8 cellular contexts compared by ENCODE assay signal in genomic region chr6:26532699-26533523, GRCh38. TPM values are rescaled to one million over a fixed set of nuclear protein-coding genes. Genes with fewer than 3 reads are reported as not detected.
DNase-seq lines count a peak whose midpoint lies in the region; ATAC-seq and FAIRE-seq lines count a peak whose summit lies in the region.

No MANE protein-coding gene starts in this region.

- H3K27me3 ChIP-seq in SJCRH30 = no peaks in the 10 kb centered on the region
- H3K27me3 ChIP-seq in neuronal stem cell (ENCODE audit: control insufficient read depth in 3 of 3, insufficient read depth in 3 of 3, low read depth in 1 of 3, low read length in 3 of 3) = peaks cover 0 to 8% (median 0%) of the 10 kb centered on the region in 3 experiments

- peak overlapping the region; percentile 27 for H3K18ac ChIP-seq in neuronal stem cell (ENCODE audit: low read length)

- FAIRE-seq in frontal cortex (lab: Jason Lieb, UNC) = no peak

- H2BK15ac ChIP-seq in neuronal stem cell (ENCODE audit: low read length) = no peak overlapping the region

- H4K91ac ChIP-seq in neuronal stem cell (ENCODE audit: low read depth, low read length, poor library complexity) = no peak overlapping the region

- H3K79me1 ChIP-seq in neuronal stem cell (ENCODE audit: low read depth, low read length) = no peaks in the 10 kb centered on the region

- no peak overlapping the region for H3K23ac ChIP-seq in neuronal stem cell (ENCODE audit: low read depth, low read length, poor library complexity)

- no peak overlapping the region for H2BK120ac ChIP-seq in neuronal stem cell (ENCODE audit: low read depth, low read length)

- H2AK5ac ChIP-seq in neuronal stem cell (ENCODE audit: low read depth, low read length) = no peak overlapping the region

- H3K4ac ChIP-seq in neuronal stem cell (ENCODE audit: low read length) = no peak overlapping the region

- DNase-seq in A172 (ENCODE audit: low spot score) = peak; percentile 96
- DNase-seq in MV-4-11 (lab: John Stamatoyannopoulos, UW) = peak; percentile 93
- peak; percentile 84 to 95 for DNase-seq in SJCRH30
- peak; percentile 91 for DNase-seq in activated naive CD4-positive, alpha-beta T cell treated with Interleukin-2 at 50 U/mL for 16 hours
- DNase-seq in frontal cortex (ENCODE audit: low spot score in 2 of 2) = peak; percentile 57 to 66
- peak; percentile 93 for DNase-seq in neuronal stem cell (ENCODE audit: low spot score)
- peak; percentile 70 for DNase-seq in stromal cell of bone marrow (ENCODE audit: low read depth)

- no peak overlapping the region for H2BK12ac ChIP-seq in neuronal stem cell (ENCODE audit: low read length)

- H4K8ac ChIP-seq in neuronal stem cell (ENCODE audit: low read depth, low read length) = no peak overlapping the region

- no peak overlapping the region for H2BK5ac ChIP-seq in neuronal stem cell (ENCODE audit: low read length)

- H3K36me3 ChIP-seq in SJCRH30 (no peaks in the 10 kb centered on the region), neuronal stem cell (replicated peaks in 1 of 2; ENCODE audit: control insufficient read depth in 2 of 2, insufficient read depth in 2 of 2, low read length in 2 of 2) (no peaks in the 10 kb centered on the region)

- H3K14ac ChIP-seq in neuronal stem cell (ENCODE audit: low read length) = no peak overlapping the region

- H2AFZ ChIP-seq in neuronal stem cell (ENCODE audit: low read length) = peak overlapping the region; percentile 92

- H3K4me2 ChIP-seq in neuronal stem cell (ENCODE audit: insufficient read depth, low read length, poor library complexity, severe bottlenecking) = no peak overlapping the region

- WGBS in neuronal stem cell (ENCODE audit: extremely low coverage in 2 of 2, insufficient read length in 2 of 2, insufficient replicate concordance in 1 of 2), 2 donors = no CpG with 5 or more reads among the region's 28 CpGs

- H3K9ac ChIP-seq in neuronal stem cell (ENCODE audit: low read depth, low read length, poor library complexity) = no peak overlapping the region

- H3K4me1 ChIP-seq in SJCRH30 = peaks cover 3% of the 10 kb centered on the region; the same call in 1 of the 2 replicates
- peaks cover 0 to 3% of the 10 kb centered on the region in 2 donors for H3K4me1 ChIP-seq in neuronal stem cell (ENCODE audit: control insufficient read depth in 2 of 2, insufficient read depth in 1 of 2, low read depth in 1 of 2, low read length in 2 of 2)

- peak; percentile 35 for ATAC-seq in GM18907 (IDR thresholded peaks at IDR 0.05; ENCODE audit: unreplicated experiment)

- no peaks in the 10 kb centered on the region for H3K9me3 ChIP-seq in SJCRH30 (replicated peaks)
- H3K9me3 ChIP-seq in neuronal stem cell (replicated peaks in 1 of 2; ENCODE audit: control insufficient read depth in 2 of 2, insufficient read depth in 1 of 2, low read depth in 1 of 2, low read length in 2 of 2) = no peaks in the 10 kb centered on the region

- peak overlapping the region; percentile 76 for H3K4me3 ChIP-seq in SJCRH30
- H3K4me3 ChIP-seq in neuronal stem cell (ENCODE audit: low read length in 2 of 2) = peak overlapping the region; percentile 62 to 88

- H3K27ac ChIP-seq in SJCRH30 (peak overlapping the region; percentile 56), neuronal stem cell (replicated peaks; ENCODE audit: low read length) (peak overlapping the region; percentile 61)

RNA-seq across cellular contexts. Expression of gene HMGN4, which starts 5.3 kb away (rescaled TPM):
- total RNA-seq in A172 (2014; rRNA removed; shearing (Covaris generic)) = 101 and 106 TPM in 2 replicates
- 52.2 and 53.8 TPM in 2 replicates for total RNA-seq in SJCRH30 (2014; rRNA removed; shearing (Covaris generic))
- total RNA-seq in frontal cortex = 73.4 TPM
- 47.8 TPM for polyA plus RNA-seq in neuronal stem cell (2013, experiment 1 of 2)
- polyA plus RNA-seq in neuronal stem cell (2013, experiment 2 of 2) = 44.3 TPM

RNA-seq across cellular contexts. Expression of gene BTN1A1, which starts 32.8 kb away (rescaled TPM):
- total RNA-seq in A172 (2014; rRNA removed; shearing (Covaris generic)) = not detected in 2 replicates
- total RNA-seq in SJCRH30 (2014; rRNA removed; shearing (Covaris generic)) = 0.04 TPM in 1 of 2 replicates, not detected in the other
- not detected for total RNA-seq in frontal cortex
- 0.04 TPM for polyA plus RNA-seq in neuronal stem cell (2013, experiment 1 of 2)
- 0.04 TPM for polyA plus RNA-seq in neuronal stem cell (2013, experiment 2 of 2)

Comparison
In these comparisons a context has a peak if more than half of its experiments do, and no peak if none do; other contexts are left out.
1. Peak in every context shown above with its lines: DNase-seq, ATAC-seq, H3K4me3 ChIP-seq and H3K27ac ChIP-seq.